In the genomic region with DNA sequence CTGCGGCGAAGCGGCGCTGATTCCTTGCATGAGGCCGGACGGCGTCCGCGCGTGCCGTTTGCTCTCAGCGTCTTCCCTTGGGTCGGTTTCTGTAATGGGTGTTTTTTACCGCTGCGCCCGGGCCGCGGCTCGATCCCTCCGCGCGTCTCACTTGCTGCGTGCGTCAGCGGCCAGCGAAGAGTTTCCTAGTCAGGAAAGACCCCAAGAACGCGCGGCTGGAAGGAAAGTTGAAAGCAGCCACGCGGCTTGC, we compare ENCODE assay signal across 1 cellular context.
TF ChIP-seq lines count a peak whose summit lies in the region.

No MANE protein-coding gene starts in this region.

TF ChIP-seq in HepG2, 621 proteins besides CTCF, POLR2A, EP300 and RAD21 (continued from another document):
- TF ChIP-seq, protein P1, sequence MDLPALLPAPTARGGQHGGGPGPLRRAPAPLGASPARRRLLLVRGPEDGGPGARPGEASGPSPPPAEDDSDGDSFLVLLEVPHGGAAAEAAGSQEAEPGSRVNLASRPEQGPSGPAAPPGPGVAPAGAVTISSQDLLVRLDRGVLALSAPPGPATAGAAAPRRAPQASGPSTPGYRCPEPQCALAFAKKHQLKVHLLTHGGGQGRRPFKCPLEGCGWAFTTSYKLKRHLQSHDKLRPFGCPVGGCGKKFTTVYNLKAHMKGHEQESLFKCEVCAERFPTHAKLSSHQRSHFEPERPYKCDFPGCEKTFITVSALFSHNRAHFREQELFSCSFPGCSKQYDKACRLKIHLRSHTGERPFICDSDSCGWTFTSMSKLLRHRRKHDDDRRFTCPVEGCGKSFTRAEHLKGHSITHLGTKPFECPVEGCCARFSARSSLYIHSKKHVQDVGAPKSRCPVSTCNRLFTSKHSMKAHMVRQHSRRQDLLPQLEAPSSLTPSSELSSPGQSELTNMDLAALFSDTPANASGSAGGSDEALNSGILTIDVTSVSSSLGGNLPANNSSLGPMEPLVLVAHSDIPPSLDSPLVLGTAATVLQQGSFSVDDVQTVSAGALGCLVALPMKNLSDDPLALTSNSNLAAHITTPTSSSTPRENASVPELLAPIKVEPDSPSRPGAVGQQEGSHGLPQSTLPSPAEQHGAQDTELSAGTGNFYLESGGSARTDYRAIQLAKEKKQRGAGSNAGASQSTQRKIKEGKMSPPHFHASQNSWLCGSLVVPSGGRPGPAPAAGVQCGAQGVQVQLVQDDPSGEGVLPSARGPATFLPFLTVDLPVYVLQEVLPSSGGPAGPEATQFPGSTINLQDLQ (CRISPR knock-in tag; IDR thresholded peaks at IDR 0.05), result no peak
- 0 out of 2 replicates have a peak, but pooled peaks have one; percentile 13 for TF ChIP-seq ZNF142 (CRISPR knock-in tag; IDR thresholded peaks at IDR 0.05)
- no peak for TF ChIP-seq ZNF121 (CRISPR knock-in tag; IDR thresholded peaks at IDR 0.05)
- TF ChIP-seq PRDM10 (CRISPR knock-in tag; IDR thresholded peaks at IDR 0.05; ENCODE audit: low read depth), result 0 out of 2 replicates have a peak, but pooled peaks have one; percentile 8
- no peak for TF ChIP-seq ZNF232 (CRISPR knock-in tag; IDR thresholded peaks at IDR 0.05; ENCODE audit: borderline replicate concordance)
- TF ChIP-seq ZNF354B (CRISPR knock-in tag; IDR thresholded peaks at IDR 0.05), result no peak
- no peak for TF ChIP-seq KLF6 (CRISPR knock-in tag; IDR thresholded peaks at IDR 0.05)
- TF ChIP-seq ZNF138 (CRISPR knock-in tag; IDR thresholded peaks at IDR 0.05; ENCODE audit: low read depth), result 0 out of 2 replicates have a peak, but pooled peaks have one; percentile 17
- TF ChIP-seq, protein P2, sequence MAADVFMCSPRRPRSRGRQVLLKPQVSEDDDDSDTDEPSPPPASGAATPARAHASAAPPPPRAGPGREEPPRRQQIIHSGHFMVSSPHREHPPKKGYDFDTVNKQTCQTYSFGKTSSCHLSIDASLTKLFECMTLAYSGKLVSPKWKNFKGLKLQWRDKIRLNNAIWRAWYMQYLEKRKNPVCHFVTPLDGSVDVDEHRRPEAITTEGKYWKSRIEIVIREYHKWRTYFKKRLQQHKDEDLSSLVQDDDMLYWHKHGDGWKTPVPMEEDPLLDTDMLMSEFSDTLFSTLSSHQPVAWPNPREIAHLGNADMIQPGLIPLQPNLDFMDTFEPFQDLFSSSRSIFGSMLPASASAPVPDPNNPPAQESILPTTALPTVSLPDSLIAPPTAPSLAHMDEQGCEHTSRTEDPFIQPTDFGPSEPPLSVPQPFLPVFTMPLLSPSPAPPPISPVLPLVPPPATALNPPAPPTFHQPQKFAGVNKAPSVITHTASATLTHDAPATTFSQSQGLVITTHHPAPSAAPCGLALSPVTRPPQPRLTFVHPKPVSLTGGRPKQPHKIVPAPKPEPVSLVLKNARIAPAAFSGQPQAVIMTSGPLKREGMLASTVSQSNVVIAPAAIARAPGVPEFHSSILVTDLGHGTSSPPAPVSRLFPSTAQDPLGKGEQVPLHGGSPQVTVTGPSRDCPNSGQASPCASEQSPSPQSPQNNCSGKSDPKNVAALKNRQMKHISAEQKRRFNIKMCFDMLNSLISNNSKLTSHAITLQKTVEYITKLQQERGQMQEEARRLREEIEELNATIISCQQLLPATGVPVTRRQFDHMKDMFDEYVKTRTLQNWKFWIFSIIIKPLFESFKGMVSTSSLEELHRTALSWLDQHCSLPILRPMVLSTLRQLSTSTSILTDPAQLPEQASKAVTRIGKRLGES (CRISPR knock-in tag; IDR thresholded peaks at IDR 0.05; ENCODE audit: borderline replicate concordance), result 0 out of 2 replicates have a peak, but pooled peaks have one; percentile 32
- TF ChIP-seq HNRNPH1 (optimal IDR thresholded peaks at IDR 0.05; ENCODE audit: low read depth, low read length), result no peak
- no peak for TF ChIP-seq NFE2L2 (IDR thresholded peaks at IDR 0.05; ENCODE audit: low read length)
- TF ChIP-seq ZNF235 (CRISPR knock-in tag; IDR thresholded peaks at IDR 0.05; ENCODE audit: borderline replicate concordance), result peak; percentile 35; the same call in 1 of the 2 replicates
- no peak for TF ChIP-seq TCF12 (IDR thresholded peaks at IDR 0.05)
- no peak for TF ChIP-seq TCF12 (CRISPR knock-in tag; IDR thresholded peaks at IDR 0.05)
- peak; percentile 14; the same call in 1 of the 2 replicates for TF ChIP-seq ZNF546 (CRISPR knock-in tag; conservative IDR thresholded peaks at IDR 0.05)
- no peak for TF ChIP-seq PAX8 (CRISPR knock-in tag; IDR thresholded peaks at IDR 0.05; ENCODE audit: borderline replicate concordance)
